ENCODE assay signal across 8 cellular contexts in genomic region chr11:57680552-57680874, GRCh38. TPM values are rescaled to one million over a fixed set of nuclear protein-coding genes. Genes with fewer than 3 reads are reported as not detected.
DNase-seq lines count a peak whose midpoint lies in the region; ATAC-seq lines count a peak whose summit lies in the region.

No MANE protein-coding gene starts in this region.

- H3K4me1 Mint-ChIP-seq in activated naive CD8-positive, alpha-beta T cell (ENCODE audit: low read depth) = peaks cover 59% of the 10 kb centered on the region

- in situ Hi-C loops in G401 (cut with HindIII; ENCODE audit: low sequenced_read_pairs) = no loop called here

- H3K4me3 ChIP-seq in mesodermal cell (ENCODE audit: extremely low read depth, insufficient read depth, low read length, poor library complexity, severe bottlenecking) = no peak overlapping the region

- H3K27me3 Mint-ChIP-seq in activated naive CD8-positive, alpha-beta T cell = no peaks in the 10 kb centered on the region

- ATAC-seq in HG02610 (IDR thresholded peaks at IDR 0.05; ENCODE audit: unreplicated experiment) (peak; percentile 35), sciatic nerve (no peak)

- H3K9me3 Mint-ChIP-seq in activated naive CD8-positive, alpha-beta T cell (ENCODE audit: low read depth) = no peaks in the 10 kb centered on the region

- DNase-seq in GM04504 (ENCODE audit: low read depth) (peak; percentile 9), DMS79 (lab: John Stamatoyannopoulos, UW) (no peak), G401 (ENCODE audit: low spot score) (no peak), COLO668 (lab: John Stamatoyannopoulos, UW; ENCODE audit: unreplicated experiment) (no peak), sciatic nerve (ENCODE audit: low spot score) (no peak)

- no peak overlapping the region for H3K4me3 Mint-ChIP-seq in activated naive CD8-positive, alpha-beta T cell

- H3K27ac ChIP-seq in mesodermal cell (ENCODE audit: low read depth, low read length, severe bottlenecking) = peak overlapping the region; percentile 26

- peak overlapping the region; percentile 75 for H3K27ac Mint-ChIP-seq in activated naive CD8-positive, alpha-beta T cell

- peaks cover 14% of the 10 kb centered on the region for H3K36me3 Mint-ChIP-seq in activated naive CD8-positive, alpha-beta T cell

- no peaks in the 10 kb centered on the region for H3K9me3 ChIP-seq in mesodermal cell (ENCODE audit: control insufficient read depth, low read length)

- no CpG with 5 or more reads among the region's 2 CpGs for WGBS in mesodermal cell (ENCODE audit: insufficient coverage in 2 of 2), 2 experiments

- H3K36me3 ChIP-seq in mesodermal cell (ENCODE audit: control insufficient read depth, insufficient read depth, low read length) = peaks cover 83% of the 10 kb centered on the region

- intact Hi-C loops in sciatic nerve (cut with DNase I) = no loop called here

- peaks cover 5% of the 10 kb centered on the region for H3K4me1 ChIP-seq in mesodermal cell (ENCODE audit: control insufficient read depth, insufficient read depth, low read length, poor library complexity, severe bottlenecking)

RNA-seq across cellular contexts. Expression of gene ZDHHC5, which starts 12.6 kb away (rescaled TPM):
- polyA plus RNA-seq in mesodermal cell (2013, experiment 1 of 2) = 40.3 TPM
- polyA plus RNA-seq in mesodermal cell (2013, experiment 2 of 2) = 40.4 TPM
- 46.5 and 49.0 TPM in 2 replicates for total RNA-seq in G401 (2014; rRNA removed; shearing (Covaris generic))
- total RNA-seq in sciatic nerve = 45.4 TPM

RNA-seq across cellular contexts. Expression of gene CLP1, which starts 23.0 kb away (rescaled TPM):
- polyA plus RNA-seq in mesodermal cell (2013, experiment 1 of 2) = 15.9 TPM
- 16.3 TPM for polyA plus RNA-seq in mesodermal cell (2013, experiment 2 of 2)
- 30.5 and 33.9 TPM in 2 replicates for total RNA-seq in G401 (2014; rRNA removed; shearing (Covaris generic))
- 11.9 TPM for total RNA-seq in sciatic nerve

RNA-seq across cellular contexts. Expression of gene YPEL4, which starts 30.8 kb away (rescaled TPM):
- polyA plus RNA-seq in mesodermal cell (2013, experiment 1 of 2) = 1.2 TPM
- 0.96 TPM for polyA plus RNA-seq in mesodermal cell (2013, experiment 2 of 2)
- total RNA-seq in G401 (2014; rRNA removed; shearing (Covaris generic)) = 2.1 TPM in 1 of 2 replicates, not detected in the other
- total RNA-seq in sciatic nerve = 2.1 TPM

RNA-seq across cellular contexts. Expression of gene MED19, which starts 31.5 kb away (rescaled TPM):
- 21.6 TPM for polyA plus RNA-seq in mesodermal cell (2013, experiment 1 of 2)
- 23.4 TPM for polyA plus RNA-seq in mesodermal cell (2013, experiment 2 of 2)
- total RNA-seq in G401 (2014; rRNA removed; shearing (Covaris generic)) = 28.9 and 40.7 TPM in 2 replicates
- 9.6 TPM for total RNA-seq in sciatic nerve

RNA-seq across cellular contexts. Expression of gene TMX2, which starts 31.9 kb away (rescaled TPM):
- 49.9 TPM for polyA plus RNA-seq in mesodermal cell (2013, experiment 1 of 2)
- polyA plus RNA-seq in mesodermal cell (2013, experiment 2 of 2) = 47.1 TPM
- 104 and 145 TPM in 2 replicates for total RNA-seq in G401 (2014; rRNA removed; shearing (Covaris generic))
- 56.9 TPM for total RNA-seq in sciatic nerve
